ENCODE assay signal across 1 cellular context in the genomic region with DNA sequence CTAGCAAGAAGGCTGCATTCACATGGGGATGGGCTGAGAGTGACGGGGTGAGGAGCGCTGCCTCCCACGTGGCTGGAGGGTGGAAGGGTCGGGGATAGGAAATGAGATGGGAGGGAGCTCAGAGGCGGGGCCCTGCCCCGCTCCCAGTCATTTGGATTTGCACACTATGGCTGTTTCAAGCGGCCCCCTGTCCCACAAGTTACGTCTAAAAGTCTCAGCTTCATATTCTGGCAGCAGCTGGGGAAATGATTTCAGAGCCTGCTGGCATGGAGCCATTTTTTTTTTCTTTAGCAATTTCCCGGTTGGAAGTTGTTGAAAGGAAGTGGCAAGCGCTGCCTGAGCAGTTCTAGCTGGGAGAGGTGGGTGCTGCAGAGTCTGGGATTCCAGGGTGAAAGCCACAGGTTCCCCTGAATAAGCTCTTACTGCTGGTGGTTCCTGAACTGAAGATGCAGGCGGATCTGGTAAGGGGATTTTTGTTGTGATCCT.
TF ChIP-seq lines count a peak whose summit lies in the region.

No MANE protein-coding gene starts in this region.

TF ChIP-seq in HEK293, 187 proteins besides CTCF, POLR2A, EP300 and RAD21 (continued from another document):
- TF ChIP-seq, protein P1, sequence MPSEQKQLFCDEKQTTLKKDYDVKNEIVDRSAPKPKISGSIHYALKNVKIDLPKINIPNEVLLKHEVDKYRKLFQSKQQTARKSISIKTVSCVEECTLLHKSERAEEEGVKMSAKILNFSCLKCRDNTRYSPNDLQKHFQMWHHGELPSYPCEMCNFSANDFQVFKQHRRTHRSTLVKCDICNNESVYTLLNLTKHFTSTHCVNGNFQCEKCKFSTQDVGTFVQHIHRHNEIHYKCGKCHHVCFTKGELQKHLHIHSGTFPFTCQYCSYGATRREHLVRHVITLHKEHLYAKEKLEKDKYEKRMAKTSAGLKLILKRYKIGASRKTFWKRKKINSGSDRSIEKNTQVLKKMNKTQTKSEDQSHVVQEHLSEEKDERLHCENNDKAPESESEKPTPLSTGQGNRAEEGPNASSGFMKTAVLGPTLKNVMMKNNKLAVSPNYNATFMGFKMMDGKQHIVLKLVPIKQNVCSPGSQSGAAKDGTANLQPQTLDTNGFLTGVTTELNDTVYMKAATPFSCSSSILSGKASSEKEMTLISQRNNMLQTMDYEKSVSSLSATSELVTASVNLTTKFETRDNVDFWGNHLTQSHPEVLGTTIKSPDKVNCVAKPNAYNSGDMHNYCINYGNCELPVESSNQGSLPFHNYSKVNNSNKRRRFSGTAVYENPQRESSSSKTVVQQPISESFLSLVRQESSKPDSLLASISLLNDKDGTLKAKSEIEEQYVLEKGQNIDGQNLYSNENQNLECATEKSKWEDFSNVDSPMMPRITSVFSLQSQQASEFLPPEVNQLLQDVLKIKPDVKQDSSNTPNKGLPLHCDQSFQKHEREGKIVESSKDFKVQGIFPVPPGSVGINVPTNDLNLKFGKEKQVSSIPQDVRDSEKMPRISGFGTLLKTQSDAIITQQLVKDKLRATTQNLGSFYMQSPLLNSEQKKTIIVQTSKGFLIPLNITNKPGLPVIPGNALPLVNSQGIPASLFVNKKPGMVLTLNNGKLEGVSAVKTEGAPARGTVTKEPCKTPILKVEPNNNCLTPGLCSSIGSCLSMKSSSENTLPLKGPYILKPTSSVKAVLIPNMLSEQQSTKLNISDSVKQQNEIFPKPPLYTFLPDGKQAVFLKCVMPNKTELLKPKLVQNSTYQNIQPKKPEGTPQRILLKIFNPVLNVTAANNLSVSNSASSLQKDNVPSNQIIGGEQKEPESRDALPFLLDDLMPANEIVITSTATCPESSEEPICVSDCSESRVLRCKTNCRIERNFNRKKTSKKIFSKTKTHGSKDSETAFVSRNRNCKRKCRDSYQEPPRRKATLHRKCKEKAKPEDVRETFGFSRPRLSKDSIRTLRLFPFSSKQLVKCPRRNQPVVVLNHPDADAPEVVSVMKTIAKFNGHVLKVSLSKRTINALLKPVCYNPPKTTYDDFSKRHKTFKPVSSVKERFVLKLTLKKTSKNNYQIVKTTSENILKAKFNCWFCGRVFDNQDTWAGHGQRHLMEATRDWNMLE (tag by site-specific recombination; conservative IDR thresholded peaks at IDR 0.05; ENCODE audit: low read depth) = no peak
- no peak for TF ChIP-seq ZNF335 (tag by site-specific recombination; conservative IDR thresholded peaks at IDR 0.05)
- TF ChIP-seq, protein P2, sequence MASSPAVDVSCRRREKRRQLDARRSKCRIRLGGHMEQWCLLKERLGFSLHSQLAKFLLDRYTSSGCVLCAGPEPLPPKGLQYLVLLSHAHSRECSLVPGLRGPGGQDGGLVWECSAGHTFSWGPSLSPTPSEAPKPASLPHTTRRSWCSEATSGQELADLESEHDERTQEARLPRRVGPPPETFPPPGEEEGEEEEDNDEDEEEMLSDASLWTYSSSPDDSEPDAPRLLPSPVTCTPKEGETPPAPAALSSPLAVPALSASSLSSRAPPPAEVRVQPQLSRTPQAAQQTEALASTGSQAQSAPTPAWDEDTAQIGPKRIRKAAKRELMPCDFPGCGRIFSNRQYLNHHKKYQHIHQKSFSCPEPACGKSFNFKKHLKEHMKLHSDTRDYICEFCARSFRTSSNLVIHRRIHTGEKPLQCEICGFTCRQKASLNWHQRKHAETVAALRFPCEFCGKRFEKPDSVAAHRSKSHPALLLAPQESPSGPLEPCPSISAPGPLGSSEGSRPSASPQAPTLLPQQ (tag by site-specific recombination; IDR thresholded peaks at IDR 0.05) = 0 out of 2 replicates have a peak, but pooled peaks have one; percentile 15
- TF ChIP-seq, protein P3, sequence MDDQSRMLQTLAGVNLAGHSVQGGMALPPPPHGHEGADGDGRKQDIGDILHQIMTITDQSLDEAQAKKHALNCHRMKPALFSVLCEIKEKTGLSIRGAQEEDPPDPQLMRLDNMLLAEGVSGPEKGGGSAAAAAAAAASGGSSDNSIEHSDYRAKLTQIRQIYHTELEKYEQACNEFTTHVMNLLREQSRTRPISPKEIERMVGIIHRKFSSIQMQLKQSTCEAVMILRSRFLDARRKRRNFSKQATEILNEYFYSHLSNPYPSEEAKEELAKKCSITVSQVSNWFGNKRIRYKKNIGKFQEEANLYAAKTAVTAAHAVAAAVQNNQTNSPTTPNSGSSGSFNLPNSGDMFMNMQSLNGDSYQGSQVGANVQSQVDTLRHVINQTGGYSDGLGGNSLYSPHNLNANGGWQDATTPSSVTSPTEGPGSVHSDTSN (CRISPR knock-in tag; IDR thresholded peaks at IDR 0.05) = no peak
- no peak for TF ChIP-seq ZNF658 (tag by site-specific recombination; IDR thresholded peaks at IDR 0.05)
- peak; percentile 74 for TF ChIP-seq ZNF341 (tag by site-specific recombination; IDR thresholded peaks at IDR 0.05; ENCODE audit: low read depth)
- TF ChIP-seq, protein P4, sequence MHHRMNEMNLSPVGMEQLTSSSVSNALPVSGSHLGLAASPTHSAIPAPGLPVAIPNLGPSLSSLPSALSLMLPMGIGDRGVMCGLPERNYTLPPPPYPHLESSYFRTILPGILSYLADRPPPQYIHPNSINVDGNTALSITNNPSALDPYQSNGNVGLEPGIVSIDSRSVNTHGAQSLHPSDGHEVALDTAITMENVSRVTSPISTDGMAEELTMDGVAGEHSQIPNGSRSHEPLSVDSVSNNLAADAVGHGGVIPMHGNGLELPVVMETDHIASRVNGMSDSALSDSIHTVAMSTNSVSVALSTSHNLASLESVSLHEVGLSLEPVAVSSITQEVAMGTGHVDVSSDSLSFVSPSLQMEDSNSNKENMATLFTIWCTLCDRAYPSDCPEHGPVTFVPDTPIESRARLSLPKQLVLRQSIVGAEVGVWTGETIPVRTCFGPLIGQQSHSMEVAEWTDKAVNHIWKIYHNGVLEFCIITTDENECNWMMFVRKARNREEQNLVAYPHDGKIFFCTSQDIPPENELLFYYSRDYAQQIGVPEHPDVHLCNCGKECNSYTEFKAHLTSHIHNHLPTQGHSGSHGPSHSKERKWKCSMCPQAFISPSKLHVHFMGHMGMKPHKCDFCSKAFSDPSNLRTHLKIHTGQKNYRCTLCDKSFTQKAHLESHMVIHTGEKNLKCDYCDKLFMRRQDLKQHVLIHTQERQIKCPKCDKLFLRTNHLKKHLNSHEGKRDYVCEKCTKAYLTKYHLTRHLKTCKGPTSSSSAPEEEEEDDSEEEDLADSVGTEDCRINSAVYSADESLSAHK (tag by site-specific recombination; IDR thresholded peaks at IDR 0.05) = peak; percentile 99
- TF ChIP-seq ZNF184 (tag by site-specific recombination; IDR thresholded peaks at IDR 0.05) = 0 out of 2 replicates have a peak, but pooled peaks have one; percentile 68
- no peak for TF ChIP-seq ZNF48 (tag by site-specific recombination; IDR thresholded peaks at IDR 0.05)
- TF ChIP-seq KLF1 (tag by site-specific recombination; IDR thresholded peaks at IDR 0.05) = 0 out of 2 replicates have a peak, but pooled peaks have one; percentile 12
- TF ChIP-seq, protein P5, sequence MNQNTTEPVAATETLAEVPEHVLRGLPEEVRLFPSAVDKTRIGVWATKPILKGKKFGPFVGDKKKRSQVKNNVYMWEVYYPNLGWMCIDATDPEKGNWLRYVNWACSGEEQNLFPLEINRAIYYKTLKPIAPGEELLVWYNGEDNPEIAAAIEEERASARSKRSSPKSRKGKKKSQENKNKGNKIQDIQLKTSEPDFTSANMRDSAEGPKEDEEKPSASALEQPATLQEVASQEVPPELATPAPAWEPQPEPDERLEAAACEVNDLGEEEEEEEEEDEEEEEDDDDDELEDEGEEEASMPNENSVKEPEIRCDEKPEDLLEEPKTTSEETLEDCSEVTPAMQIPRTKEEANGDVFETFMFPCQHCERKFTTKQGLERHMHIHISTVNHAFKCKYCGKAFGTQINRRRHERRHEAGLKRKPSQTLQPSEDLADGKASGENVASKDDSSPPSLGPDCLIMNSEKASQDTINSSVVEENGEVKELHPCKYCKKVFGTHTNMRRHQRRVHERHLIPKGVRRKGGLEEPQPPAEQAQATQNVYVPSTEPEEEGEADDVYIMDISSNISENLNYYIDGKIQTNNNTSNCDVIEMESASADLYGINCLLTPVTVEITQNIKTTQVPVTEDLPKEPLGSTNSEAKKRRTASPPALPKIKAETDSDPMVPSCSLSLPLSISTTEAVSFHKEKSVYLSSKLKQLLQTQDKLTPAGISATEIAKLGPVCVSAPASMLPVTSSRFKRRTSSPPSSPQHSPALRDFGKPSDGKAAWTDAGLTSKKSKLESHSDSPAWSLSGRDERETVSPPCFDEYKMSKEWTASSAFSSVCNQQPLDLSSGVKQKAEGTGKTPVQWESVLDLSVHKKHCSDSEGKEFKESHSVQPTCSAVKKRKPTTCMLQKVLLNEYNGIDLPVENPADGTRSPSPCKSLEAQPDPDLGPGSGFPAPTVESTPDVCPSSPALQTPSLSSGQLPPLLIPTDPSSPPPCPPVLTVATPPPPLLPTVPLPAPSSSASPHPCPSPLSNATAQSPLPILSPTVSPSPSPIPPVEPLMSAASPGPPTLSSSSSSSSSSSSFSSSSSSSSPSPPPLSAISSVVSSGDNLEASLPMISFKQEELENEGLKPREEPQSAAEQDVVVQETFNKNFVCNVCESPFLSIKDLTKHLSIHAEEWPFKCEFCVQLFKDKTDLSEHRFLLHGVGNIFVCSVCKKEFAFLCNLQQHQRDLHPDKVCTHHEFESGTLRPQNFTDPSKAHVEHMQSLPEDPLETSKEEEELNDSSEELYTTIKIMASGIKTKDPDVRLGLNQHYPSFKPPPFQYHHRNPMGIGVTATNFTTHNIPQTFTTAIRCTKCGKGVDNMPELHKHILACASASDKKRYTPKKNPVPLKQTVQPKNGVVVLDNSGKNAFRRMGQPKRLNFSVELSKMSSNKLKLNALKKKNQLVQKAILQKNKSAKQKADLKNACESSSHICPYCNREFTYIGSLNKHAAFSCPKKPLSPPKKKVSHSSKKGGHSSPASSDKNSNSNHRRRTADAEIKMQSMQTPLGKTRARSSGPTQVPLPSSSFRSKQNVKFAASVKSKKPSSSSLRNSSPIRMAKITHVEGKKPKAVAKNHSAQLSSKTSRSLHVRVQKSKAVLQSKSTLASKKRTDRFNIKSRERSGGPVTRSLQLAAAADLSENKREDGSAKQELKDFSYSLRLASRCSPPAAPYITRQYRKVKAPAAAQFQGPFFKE (tag by site-specific recombination; IDR thresholded peaks at IDR 0.05; ENCODE audit: borderline replicate concordance) = no peak
